8 cellular contexts compared by ENCODE assay signal in genomic region chr9:35814841-35815543, GRCh38. TPM values are rescaled to one million over a fixed set of nuclear protein-coding genes. Genes with fewer than 3 reads are reported as not detected.
DNase-seq lines count a peak whose midpoint lies in the region; ATAC-seq and TF ChIP-seq lines count a peak whose summit lies in the region.

HINT2 (minus strand) TSS chr9:35815042; CDS start chr9:35814979, 63 bp downstream.

- POLR2A ChIA-PET in BJ (lab: Charles Lee), result interaction anchor here (1.0 kb wide), 1 partner anchor 67 kb away, joined by 3 read pairs; no protein-coding TSS in a partner anchor

- no peaks in the 10 kb centered on the region for H3K36me3 ChIP-seq in BJ (ENCODE audit: control insufficient read depth, insufficient read depth, low read length)
- no peaks in the 10 kb centered on the region for H3K36me3 ChIP-seq in colonic mucosa

- no peaks in the 10 kb centered on the region for H3K9me3 ChIP-seq in colonic mucosa

- TF ChIP-seq CTCF in BJ (IDR thresholded peaks at IDR 0.05; ENCODE audit: insufficient read depth, low read depth, low read length) (no peak), colonic mucosa (IDR thresholded peaks at IDR 0.05) (no peak)

- H3K27me3 Mint-ChIP-seq in activated CD4-positive, alpha-beta T cell treated with anti-CD3 and anti-CD28 coated beads, Interleukin-2, amount 10 ng/mL, durations not matched to agents 24 days and 14 days, result peaks cover 4% of the 10 kb centered on the region

- H3K4me3 ChIP-seq in BJ (ENCODE audit: low read depth, low read length) (peak within 1 kb of the TSS; percentile 59), colonic mucosa (peak within 1 kb of the TSS; percentile 77)

- H3K27ac Mint-ChIP-seq in activated CD4-positive, alpha-beta T cell treated with anti-CD3 and anti-CD28 coated beads, Interleukin-2, amount 10 ng/mL, durations not matched to agents 24 days and 14 days, result peak within 1 kb of the TSS; percentile 98

- CTCF ChIA-PET in BJ (lab: Yijun Ruan, JAX), result interaction anchor here (0.8 to 5.0 kb wide), 10 partner anchors 12 to 157 kb away, joined by 4 to 46 read pairs (median 8); partner anchors contain the start of genes CCDC107, FAM221B, NPR2 and RMRP

- peaks cover 14% of the 10 kb centered on the region for H3K4me1 ChIP-seq in colonic mucosa

- H3K27ac ChIP-seq in colonic mucosa (peak within 1 kb of the TSS; percentile 100), layer of hippocampus (ENCODE audit: low read depth, low read length) (peak within 1 kb of the TSS; percentile 95)

- H3K27me3 ChIP-seq in BJ (ENCODE audit: control insufficient read depth, insufficient read depth, low read length), result peaks cover 2% of the 10 kb centered on the region; the same call in 1 of the 2 replicates
- H3K27me3 ChIP-seq in colonic mucosa, result no peaks in the 10 kb centered on the region
- no peaks in the 10 kb centered on the region for H3K27me3 ChIP-seq in layer of hippocampus (ENCODE audit: control insufficient read depth, insufficient read depth, low read length)

- DNase-seq in BJ (ENCODE audit: low read depth), result peak; percentile 97
- DNase-seq in NCI-H526 treated with DMSO at 0.1 percent for 48 hours (lab: John Stamatoyannopoulos, UW), result peak; percentile 100
- DNase-seq in activated CD4-positive, alpha-beta T cell treated with anti-CD3 and anti-CD28 coated beads, Interleukin-2, amount 10 ng/mL, durations not matched to agents 24 days and 14 days, result peak; percentile 99
- peak; percentile 99 for DNase-seq in colonic mucosa
- DNase-seq in stimulated activated CD4-positive, alpha-beta T cell treated with anti-CD3 and anti-CD28 coated beads, Interleukin-1b, Interleukin-23, amount 100 ng/mL, for 4 hours (ENCODE audit: low read depth in 2 of 2), result peak; percentile 95 to 97

- no peaks in the 10 kb centered on the region for H3K36me3 Mint-ChIP-seq in activated CD4-positive, alpha-beta T cell treated with anti-CD3 and anti-CD28 coated beads, Interleukin-2, amount 10 ng/mL, durations not matched to agents 24 days and 14 days (ENCODE audit: low read depth)

- peak within 1 kb of the TSS; percentile 90 for H3K4me3 Mint-ChIP-seq in activated CD4-positive, alpha-beta T cell treated with anti-CD3 and anti-CD28 coated beads, Interleukin-2, amount 10 ng/mL, durations not matched to agents 24 days and 14 days

- H3K9me3 Mint-ChIP-seq in activated CD4-positive, alpha-beta T cell treated with anti-CD3 and anti-CD28 coated beads, Interleukin-2, amount 10 ng/mL, durations not matched to agents 24 days and 14 days, result peaks cover 3% of the 10 kb centered on the region

- peak within 1 kb of the TSS; percentile 93 to 94 for H3K9ac ChIP-seq in colonic mucosa (ENCODE audit: low read depth in 2 of 2, low read length in 2 of 2)

- peak; percentile 79 for ATAC-seq in GM19324 (IDR thresholded peaks at IDR 0.05; ENCODE audit: low FRiP score, unreplicated experiment)
- ATAC-seq in HG03469 (IDR thresholded peaks at IDR 0.05; ENCODE audit: unreplicated experiment), result peak; percentile 39

- H3K4me1 Mint-ChIP-seq in activated CD4-positive, alpha-beta T cell treated with anti-CD3 and anti-CD28 coated beads, Interleukin-2, amount 10 ng/mL, durations not matched to agents 24 days and 14 days, result peaks cover 35% of the 10 kb centered on the region

- intact Hi-C loops in activated CD4-positive, alpha-beta T cell treated with anti-CD3 and anti-CD28 coated beads, Interleukin-2, amount 10 ng/mL, durations not matched to agents 24 days and 14 days (cut with micrococcal nuclease), result loop anchor here (1.0 to 10.0 kb wide), 9 partner anchors 14 to 743 kb away; partner anchors contain the start of genes ATOSB, CCDC107, CREB3 and NPR2
- intact Hi-C loops in colonic mucosa (cut with DNase I), result no loop called here

RNA-seq across cellular contexts. Expression of gene HINT2, which starts in this region (rescaled TPM):
- 20.9 and 30.0 TPM in 2 replicates for polyA plus RNA-seq in BJ (2011; rRNA removed)
- 3.6 and 3.9 TPM in 2 replicates for polyA minus RNA-seq in BJ (2011; rRNA and poly(A)+ RNA removed)
- 42.3 and 42.5 TPM in 2 replicates for total RNA-seq in activated CD4-positive, alpha-beta T cell treated with anti-CD3 and anti-CD28 coated beads, Interleukin-2, amount 10 ng/mL, durations not matched to agents 24 days and 14 days
- 10 to 100 TPM; 49.5 to 64.5 TPM for total RNA-seq in colonic mucosa

Comparison
In these comparisons a context has a peak if more than half of its experiments do, and no peak if none do; other contexts are left out.
1. Peak in every context shown above with its lines: DNase-seq, ATAC-seq, H3K4me3 ChIP-seq and H3K27ac ChIP-seq.